23 cellular contexts compared by ENCODE assay signal in the genomic region with DNA sequence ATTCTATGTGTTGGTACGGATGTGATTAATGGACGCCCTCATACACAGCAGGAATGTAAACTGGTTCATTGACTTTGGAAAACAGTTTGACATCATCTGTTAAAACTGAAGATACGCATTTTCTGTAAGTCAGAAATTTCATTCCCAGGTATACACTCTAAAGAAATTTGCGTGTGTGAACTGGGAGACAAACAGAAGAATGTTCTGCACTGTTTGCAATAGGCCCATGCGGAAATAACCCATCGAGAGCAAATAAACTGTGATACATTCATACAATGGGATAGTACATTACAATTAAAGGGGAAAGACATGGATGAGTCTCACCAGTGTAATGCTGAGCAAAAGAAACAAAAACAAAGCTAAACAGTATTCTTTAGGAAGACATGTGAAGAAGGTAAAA.
"Had no signal": no experiment of that assay in that cellular context is flagged by ENCODE, and none has a peak within 500 bp of the region (broad histone marks: within the 10 kb centered on the region; RNA-seq: fewer than 3 reads in every experiment).

No MANE protein-coding gene starts in this region.

- H3K27me3 Mint-ChIP-seq: naive thymus-derived CD4-positive, alpha-beta T cell had no signal

- H3K4me3 ChIP-seq: dorsolateral prefrontal cortex, esophagus squamous epithelium, gastroesophageal sphincter, right atrium auricular region, sigmoid colon, skin epidermis, stomach, thoracic aorta, transverse colon had no signal

- H3K9me3 Mint-ChIP-seq: immature natural killer cell had no signal

- H3K27ac ChIP-seq: dorsolateral prefrontal cortex, epithelial cell of prostate, esophagus squamous epithelium, gastroesophageal sphincter, neutrophil, right atrium auricular region, sigmoid colon, skin epidermis, stomach, thoracic aorta, transverse colon had no signal

- DNase-seq: cortex of kidney; dorsolateral prefrontal cortex; effector memory CD4-positive, alpha-beta T cell; esophagus squamous epithelium; foreskin fibroblast; glutamatergic neuron; immature natural killer cell; kidney; mesendoderm; naive thymus-derived CD4-positive, alpha-beta T cell; posterior cingulate gyrus; sigmoid colon; stimulated activated CD4-positive, alpha-beta T cell treated with anti-CD3 and anti-CD28 coated beads, Interleukin-2, amount 100 ng/mL, for 24 hours; stimulated activated naive CD4-positive, alpha-beta T cell; stomach; substantia nigra; transverse colon had no signal

- H3K27ac Mint-ChIP-seq: naive thymus-derived CD4-positive, alpha-beta T cell had no signal

- H3K4me3 Mint-ChIP-seq: immature natural killer cell; naive thymus-derived CD4-positive, alpha-beta T cell had no signal

- FAIRE-seq: kidney had no signal

- H3K9me3 ChIP-seq: esophagus squamous epithelium, gastroesophageal sphincter, neutrophil, right atrium auricular region, sigmoid colon, stomach, thoracic aorta, transverse colon had no signal

- H3K4me1 ChIP-seq: esophagus squamous epithelium, gastroesophageal sphincter, right atrium auricular region, sigmoid colon, stomach, transverse colon had no signal

- ATAC-seq: gastroesophageal sphincter; naive thymus-derived CD4-positive, alpha-beta T cell had no signal
